ENCODE assay signal across 11 cellular contexts in genomic region chr4:5746829-5747745, GRCh38. TPM values are rescaled to one million over a fixed set of nuclear protein-coding genes. Genes with fewer than 3 reads are reported as not detected.
DNase-seq lines count a peak whose midpoint lies in the region; ATAC-seq and TF ChIP-seq lines count a peak whose summit lies in the region.
"Had no signal": no experiment of that assay in that cellular context is flagged by ENCODE, and none has a peak within 500 bp of the region (broad histone marks: within the 10 kb centered on the region; RNA-seq: fewer than 3 reads in every experiment).

No MANE protein-coding gene starts in this region.

- peaks cover 18% of the 10 kb centered on the region for H3K36me3 Mint-ChIP-seq in endothelial cell (ENCODE audit: low read depth, unreplicated experiment)
- H3K36me3 Mint-ChIP-seq: activated naive CD4-positive, alpha-beta T cell treated with anti-CD3 and anti-CD28 coated beads, Interleukin-2, amount 10 ng/mL, durations not matched to agents 7 days and 5 days had no signal

- TF ChIP-seq CTCF in endothelial cell (IDR thresholded peaks at IDR 0.05; ENCODE audit: unreplicated experiment) = no peak
- TF ChIP-seq CTCF in left lung (IDR thresholded peaks at IDR 0.05) = no peak
- no peak for TF ChIP-seq CTCF in BE2C (IDR thresholded peaks at IDR 0.05; ENCODE audit: low read depth, low read length)
- no peak for TF ChIP-seq CTCF in WERI-Rb-1 (IDR thresholded peaks at IDR 0.05; ENCODE audit: low read depth, low read length)

- no peaks in the 10 kb centered on the region for H3K27me3 Mint-ChIP-seq in endothelial cell (ENCODE audit: unreplicated experiment)
- H3K27me3 Mint-ChIP-seq: activated naive CD4-positive, alpha-beta T cell treated with anti-CD3 and anti-CD28 coated beads, Interleukin-2, amount 10 ng/mL, durations not matched to agents 7 days and 5 days had no signal

- H3K4me3 Mint-ChIP-seq in endothelial cell (ENCODE audit: unreplicated experiment) = peak overlapping the region; percentile 6
- H3K4me3 Mint-ChIP-seq: activated naive CD4-positive, alpha-beta T cell treated with anti-CD3 and anti-CD28 coated beads, Interleukin-2, amount 10 ng/mL, durations not matched to agents 7 days and 5 days had no signal

- H3K36me3 ChIP-seq in left lung (peaks cover 0 to 19% of the 10 kb centered on the region in 2 donors), BE2C (no peaks in the 10 kb centered on the region), WERI-Rb-1 (peaks cover 70% of the 10 kb centered on the region)

- ATAC-seq in Right ventricle myocardium inferior (peak; percentile 33), left lung (peak; percentile 38), GM21576 (IDR thresholded peaks at IDR 0.05; ENCODE audit: unreplicated experiment) (no peak)

- H3K27me3 ChIP-seq in left lung (no peaks in the 10 kb centered on the region), BE2C (no peaks in the 10 kb centered on the region), WERI-Rb-1 (ENCODE audit: insufficient read depth, low read depth, severe bottlenecking) (no peaks in the 10 kb centered on the region)

- intact Hi-C loops in Right ventricle myocardium inferior (cut with DNase I) = no loop called here
- intact Hi-C loops in cardiac septum (cut with DNase I) = no loop called here
- intact Hi-C loops in left lung (cut with DNase I) = no loop called here

- peak overlapping the region; percentile 9 for H3K27ac Mint-ChIP-seq in endothelial cell (ENCODE audit: unreplicated experiment)
- H3K27ac Mint-ChIP-seq: activated naive CD4-positive, alpha-beta T cell treated with anti-CD3 and anti-CD28 coated beads, Interleukin-2, amount 10 ng/mL, durations not matched to agents 7 days and 5 days had no signal

- H3K4me1 ChIP-seq in left lung (no peaks in the 10 kb centered on the region), BE2C (no peaks in the 10 kb centered on the region)

- H3K9me3 Mint-ChIP-seq in endothelial cell (ENCODE audit: unreplicated experiment) = no peaks in the 10 kb centered on the region

- H3K27ac ChIP-seq in left lung = no peak overlapping the region
- H3K27ac ChIP-seq in WERI-Rb-1 = no peak overlapping the region

- DNase-seq in Right ventricle myocardium inferior (ENCODE audit: missing footprints) (no peak), cardiac septum (ENCODE audit: low spot score) (no peak), endothelial cell (ENCODE audit: low spot score) (no peak), left lung (no peak), BE2C (no peak), WERI-Rb-1 (no peak), occipital lobe (lab: John Stamatoyannopoulos, UW) (no peak)
- DNase-seq: activated CD4-positive, alpha-beta T cell treated with anti-CD3 and anti-CD28 coated beads, Interleukin-2, amount 50 U/mL, for 1 hour; activated naive CD4-positive, alpha-beta T cell treated with anti-CD3 and anti-CD28 coated beads, Interleukin-2, amount 10 ng/mL, durations not matched to agents 7 days and 5 days; NCI-H2171 treated with DMSO at 0.1 percent for 48 hours had no signal

- H3K9me3 ChIP-seq in left lung = no peaks in the 10 kb centered on the region
- no peaks in the 10 kb centered on the region for H3K9me3 ChIP-seq in BE2C
- H3K9me3 ChIP-seq in WERI-Rb-1 (ENCODE audit: severe bottlenecking) = no peaks in the 10 kb centered on the region

- H3K4me1 Mint-ChIP-seq in endothelial cell (ENCODE audit: unreplicated experiment) = peaks cover 8% of the 10 kb centered on the region
- H3K4me1 Mint-ChIP-seq: activated naive CD4-positive, alpha-beta T cell treated with anti-CD3 and anti-CD28 coated beads, Interleukin-2, amount 10 ng/mL, durations not matched to agents 7 days and 5 days had no signal

- H3K4me3 ChIP-seq in left lung (no peak overlapping the region), BE2C (ENCODE audit: low read depth, low read length) (no peak overlapping the region), WERI-Rb-1 (ENCODE audit: low read depth, low read length) (no peak overlapping the region)

RNA-seq across cellular contexts. Expression of gene EVC, which starts 36.1 kb away (rescaled TPM):
- total RNA-seq in Right ventricle myocardium inferior (6.7 TPM), cardiac septum (8.7 TPM), endothelial cell (ENCODE audit: unreplicated experiment) (14.9 TPM), left lung (10 to 100 TPM; 18.8 to 29.3 TPM), occipital lobe (5.1 TPM)
- 0.57 TPM for polyA plus RNA-seq in BE2C (2012; ENCODE audit: insufficient read depth, insufficient read length, low read depth)

RNA-seq across cellular contexts. Expression of gene EVC2, which starts 38.7 kb away (rescaled TPM):
- 1.2 TPM for total RNA-seq in Right ventricle myocardium inferior
- 1.3 TPM for total RNA-seq in cardiac septum
- 7.4 TPM for total RNA-seq in endothelial cell (ENCODE audit: unreplicated experiment)
- 1 to 10 TPM; 4.1 to 5.7 TPM for total RNA-seq in left lung
- polyA plus RNA-seq in BE2C (2012; ENCODE audit: insufficient read depth, insufficient read length, low read depth) = not detected
- 2.5 TPM for total RNA-seq in occipital lobe
